Comparison of ENCODE assay signal across 11 cellular contexts in genomic region chr6:6588924-6589696, GRCh38. TPM values are rescaled to one million over a fixed set of nuclear protein-coding genes. Genes with fewer than 3 reads are reported as not detected.
DNase-seq lines count a peak whose midpoint lies in the region; ATAC-seq and TF ChIP-seq lines count a peak whose summit lies in the region.
"Had no signal": no experiment of that assay in that cellular context is flagged by ENCODE, and none has a peak within 500 bp of the region (broad histone marks: within the 10 kb centered on the region; RNA-seq: fewer than 3 reads in every experiment).

No MANE protein-coding gene starts in this region.

- H2BK120ac ChIP-seq in neuronal stem cell (ENCODE audit: low read depth, low read length) = no peak overlapping the region

- POLR2A ChIA-PET in T-cell (lab: Charles Lee) = interaction anchor here in 1 of 2 donors (0.5 to 0.6 kb wide), 2 partner anchors 15 to 16 kb away, joined by 3 to 4 read pairs; no protein-coding TSS in a partner anchor

- H3K14ac ChIP-seq in neuronal stem cell (ENCODE audit: low read length) = no peak overlapping the region

- H3K36me3 Mint-ChIP-seq in activated naive CD4-positive, alpha-beta T cell treated with anti-CD3 and anti-CD28 coated beads, Interleukin-2, amount 50 U/mL, for 24 hours = no peaks in the 10 kb centered on the region
- H3K36me3 Mint-ChIP-seq in T-cell = no peaks in the 10 kb centered on the region

- H3K4me1 ChIP-seq in right cardiac atrium (ENCODE audit: control insufficient read depth, insufficient read depth, low read length) = peaks cover 8% of the 10 kb centered on the region
- peaks cover 13% of the 10 kb centered on the region for H3K4me1 ChIP-seq in upper lobe of right lung
- H3K4me1 ChIP-seq in neuronal stem cell (ENCODE audit: control insufficient read depth in 2 of 2, insufficient read depth in 1 of 2, low read depth in 1 of 2, low read length in 2 of 2) = no peaks in the 10 kb centered on the region

- no peak overlapping the region for H3K4me2 ChIP-seq in neuronal stem cell (ENCODE audit: insufficient read depth, low read length, poor library complexity, severe bottlenecking)

- H3K9me3 ChIP-seq in right cardiac atrium (ENCODE audit: control insufficient read depth, low read length) = no peaks in the 10 kb centered on the region
- no peaks in the 10 kb centered on the region for H3K9me3 ChIP-seq in upper lobe of right lung
- no peaks in the 10 kb centered on the region for H3K9me3 ChIP-seq in neuronal stem cell (replicated peaks in 1 of 2; ENCODE audit: control insufficient read depth in 2 of 2, insufficient read depth in 1 of 2, low read depth in 1 of 2, low read length in 2 of 2)

- no peaks in the 10 kb centered on the region for H3K36me3 ChIP-seq in upper lobe of right lung
- no peaks in the 10 kb centered on the region for H3K36me3 ChIP-seq in neuronal stem cell (replicated peaks in 1 of 2; ENCODE audit: control insufficient read depth in 2 of 2, insufficient read depth in 2 of 2, low read length in 2 of 2)

- CTCF ChIA-PET in T-cell (lab: Charles Lee) = interaction anchor here in 1 of 2 donors (1.0 kb wide), 1 partner anchor 8 kb away, joined by 3 read pairs; no protein-coding TSS in a partner anchor

- no peaks in the 10 kb centered on the region for H3K9me3 Mint-ChIP-seq in activated naive CD4-positive, alpha-beta T cell treated with anti-CD3 and anti-CD28 coated beads, Interleukin-2, amount 50 U/mL, for 24 hours
- peaks cover 0 to 3% (median 0%) of the 10 kb centered on the region in 3 donors for H3K9me3 Mint-ChIP-seq in T-cell
- H3K9me3 Mint-ChIP-seq: neural crest cell had no signal

- peak overlapping the region; percentile 89 for H3K27ac Mint-ChIP-seq in activated naive CD4-positive, alpha-beta T cell treated with anti-CD3 and anti-CD28 coated beads, Interleukin-2, amount 50 U/mL, for 24 hours
- peak overlapping the region; percentile 89 to 97 for H3K27ac Mint-ChIP-seq in T-cell

- H3K27me3 ChIP-seq in right cardiac atrium (ENCODE audit: control insufficient read depth, insufficient read depth) (no peaks in the 10 kb centered on the region), upper lobe of right lung (no peaks in the 10 kb centered on the region), neuronal stem cell (ENCODE audit: control insufficient read depth in 3 of 3, insufficient read depth in 3 of 3, low read depth in 1 of 3, low read length in 3 of 3) (no peaks in the 10 kb centered on the region)

- no peak overlapping the region for H2BK15ac ChIP-seq in neuronal stem cell (ENCODE audit: low read length)

- H3K4me3 ChIP-seq in right cardiac atrium (ENCODE audit: low read length) (no peak overlapping the region), upper lobe of right lung (peak overlapping the region; percentile 21), neuronal stem cell (ENCODE audit: low read length in 2 of 2) (no peak overlapping the region)

- WGBS in right cardiac atrium = 47% methylated on average over 8 of the region's 8 CpGs
- no CpG with 5 or more reads among the region's 8 CpGs for WGBS in neuronal stem cell (ENCODE audit: extremely low coverage in 2 of 2, insufficient read length in 2 of 2, insufficient replicate concordance in 1 of 2), 2 donors

- no peak for TF ChIP-seq CTCF in upper lobe of right lung (IDR thresholded peaks at IDR 0.05)

- H3K27me3 Mint-ChIP-seq in activated naive CD4-positive, alpha-beta T cell treated with anti-CD3 and anti-CD28 coated beads, Interleukin-2, amount 50 U/mL, for 24 hours = no peaks in the 10 kb centered on the region
- no peaks in the 10 kb centered on the region for H3K27me3 Mint-ChIP-seq in T-cell

- H3K27ac ChIP-seq in right cardiac atrium (ENCODE audit: low read length) (peak overlapping the region; percentile 79), upper lobe of right lung (no peak overlapping the region), neuronal stem cell (replicated peaks; ENCODE audit: low read length) (no peak overlapping the region)

- no peak overlapping the region for H3K4ac ChIP-seq in neuronal stem cell (ENCODE audit: low read length)

- H2BK5ac ChIP-seq in neuronal stem cell (ENCODE audit: low read length) = no peak overlapping the region

- no peak overlapping the region for H2BK12ac ChIP-seq in neuronal stem cell (ENCODE audit: low read length)

- peak overlapping the region; percentile 76 for H3K4me3 Mint-ChIP-seq in activated naive CD4-positive, alpha-beta T cell treated with anti-CD3 and anti-CD28 coated beads, Interleukin-2, amount 50 U/mL, for 24 hours
- peak overlapping the region; percentile 74 to 77 (median 75) for H3K4me3 Mint-ChIP-seq in T-cell
- H3K4me3 Mint-ChIP-seq: neural crest cell had no signal

- H2AFZ ChIP-seq in neuronal stem cell (ENCODE audit: low read length) = no peak overlapping the region

- H3K4me1 Mint-ChIP-seq in activated naive CD4-positive, alpha-beta T cell treated with anti-CD3 and anti-CD28 coated beads, Interleukin-2, amount 50 U/mL, for 24 hours = peaks cover 79% of the 10 kb centered on the region
- H3K4me1 Mint-ChIP-seq in T-cell = peaks cover 77 to 85% (median 82%) of the 10 kb centered on the region in 3 donors
- H3K4me1 Mint-ChIP-seq: neural crest cell had no signal

- no peak overlapping the region for H4K91ac ChIP-seq in neuronal stem cell (ENCODE audit: low read depth, low read length, poor library complexity)

- peak in 3 of 4 experiments; percentile 29 to 43 (median 34) for ATAC-seq in T-cell (replicated peaks in 1 of 4)
- peak; percentile 56 to 79 for ATAC-seq in right cardiac atrium
- no peak for ATAC-seq in upper lobe of right lung

- H4K8ac ChIP-seq in neuronal stem cell (ENCODE audit: low read depth, low read length) = no peak overlapping the region

- no peak overlapping the region for H2AK5ac ChIP-seq in neuronal stem cell (ENCODE audit: low read depth, low read length)

- H3K9ac ChIP-seq in neuronal stem cell (ENCODE audit: low read depth, low read length, poor library complexity) = no peak overlapping the region

- H3K18ac ChIP-seq in neuronal stem cell (ENCODE audit: low read length) = no peak overlapping the region

- intact Hi-C loops in right cardiac atrium (cut with DNase I) (no loop called here), upper lobe of right lung (cut with DNase I) (no loop called here)

- no peak overlapping the region for H3K23ac ChIP-seq in neuronal stem cell (ENCODE audit: low read depth, low read length, poor library complexity)

- no peaks in the 10 kb centered on the region for H3K79me1 ChIP-seq in neuronal stem cell (ENCODE audit: low read depth, low read length)

- no peak for DNase-seq in activated naive CD4-positive, alpha-beta T cell treated with anti-CD3 and anti-CD28 coated beads, Interleukin-2, amount 50 U/mL, for 16 hours
- peak in 1 of 34 experiments; percentile 65 for DNase-seq in T-cell
- peak in 1 of 3 donors; percentile 29 for DNase-seq in right cardiac atrium
- DNase-seq in upper lobe of right lung = no peak
- DNase-seq in hypothalamus (lab: John Stamatoyannopoulos, UW) = no peak
- no peak for DNase-seq in NCI-H1417 treated with DMSO at 0.1 percent for 48 hours (lab: John Stamatoyannopoulos, UW)
- no peak for DNase-seq in neuronal stem cell (ENCODE audit: low spot score)
- DNase-seq: cerebellar nuclear complex had no signal

RNA-seq across cellular contexts. Expression of gene LY86, which starts 0.6 kb away (rescaled TPM):
- total RNA-seq in T-cell (1 to 10 TPM in 3 of 5 donors, under 1 TPM in 2; 0.54 to 3.6 (median 2.5) TPM), right cardiac atrium (1 to 10 TPM; 1.8 to 4.1 (median 2.6) TPM), upper lobe of right lung (13.8 TPM)
- 1.7 TPM for polyA plus RNA-seq in right cardiac atrium
- not detected for polyA plus RNA-seq in neuronal stem cell (2013, experiment 1 of 2)
- polyA plus RNA-seq in neuronal stem cell (2013, experiment 2 of 2) = not detected
- total RNA-seq: neural crest cell, RPMI7951 had no signal
